ENCODE assay signal across 9 cellular contexts in genomic region chr19:1074512-1075283, GRCh38. TPM values are rescaled to one million over a fixed set of nuclear protein-coding genes. Genes with fewer than 3 reads are reported as not detected.
A peak's percentile ranks its signal among the peaks of the same experiment; 100 is the strongest.
DNase-seq lines count a peak whose midpoint lies in the region; ATAC-seq and TF ChIP-seq lines count a peak whose summit lies in the region.
"Had no signal": no experiment of that assay in that cellular context is flagged by ENCODE, and none has a peak within 500 bp of the region (broad histone marks: within the 10 kb centered on the region; RNA-seq: fewer than 3 reads in every experiment).

No MANE protein-coding gene starts in this region.

- H3K27ac ChIP-seq in lower lobe of right lung = peak overlapping the region; percentile 69
- H3K27ac ChIP-seq: uterus had no signal

- intact Hi-C loops in lower lobe of right lung (cut with DNase I) = no loop called here

- H3K4me3 Mint-ChIP-seq in T-cell = peak overlapping the region; percentile 73 to 88 (median 77)
- H3K4me3 Mint-ChIP-seq in stimulated activated memory B cell treated with anti-CD40 and anti-IgM and Interleukin-4, amounts not matched to agents 10 μg/mL and 1 μg/mL and 100 μg/mL, for 72 hours = peak overlapping the region; percentile 51
- H3K4me3 Mint-ChIP-seq in endothelial cell (ENCODE audit: unreplicated experiment) = no peak overlapping the region

- H3K4me1 Mint-ChIP-seq in T-cell = peaks cover 46 to 60% (median 53%) of the 10 kb centered on the region in 3 donors
- peaks cover 57% of the 10 kb centered on the region for H3K4me1 Mint-ChIP-seq in stimulated activated memory B cell treated with anti-CD40 and anti-IgM and Interleukin-4, amounts not matched to agents 10 μg/mL and 1 μg/mL and 100 μg/mL, for 72 hours
- peaks cover 3% of the 10 kb centered on the region for H3K4me1 Mint-ChIP-seq in endothelial cell (ENCODE audit: unreplicated experiment)

- DNase-seq in ACHN (peak; percentile 66), NCI-H1436 (lab: John Stamatoyannopoulos, UW) (peak; percentile 93), T-cell (peak; percentile 88 to 99 (median 95)), lower lobe of right lung (peak; percentile 97), endothelial cell (ENCODE audit: low spot score) (no peak)
- peak; percentile 81 for DNase-seq in activated naive CD4-positive, alpha-beta T cell treated with anti-CD3 and anti-CD28 coated beads, Interleukin-2, amount 50 U/mL, for 16 hours

- H3K4me1 ChIP-seq in lower lobe of right lung = peaks cover 54% of the 10 kb centered on the region

- ATAC-seq in GM19328 (IDR thresholded peaks at IDR 0.05; ENCODE audit: unreplicated experiment) (peak; percentile 50), T-cell (replicated peaks in 1 of 4) (peak; percentile 48 to 60 (median 55)), lower lobe of right lung (peak; percentile 79 to 83)
- ATAC-seq in stimulated activated memory B cell treated with anti-CD40 and anti-IgM and Interleukin-4, amounts not matched to agents 10 μg/mL and 1 μg/mL and 100 μg/mL, for 72 hours = peak; percentile 73

- CTCF ChIA-PET in T-cell (lab: Charles Lee) = interaction anchor here (0.5 to 2.2 kb wide), 4 partner anchors 10 to 283 kb away, joined by 3 to 11 read pairs (median 5); no protein-coding TSS in a partner anchor

- H3K4me3 ChIP-seq in lower lobe of right lung = peak overlapping the region; percentile 44
- H3K4me3 ChIP-seq: uterus had no signal

- no peaks in the 10 kb centered on the region for H3K9me3 ChIP-seq in lower lobe of right lung
- H3K9me3 ChIP-seq: uterus had no signal

- POLR2A ChIA-PET in T-cell (lab: Charles Lee) = interaction anchor here (0.5 to 2.3 kb wide), 11 partner anchors 8 to 794 kb away, joined by 3 to 24 read pairs (median 5); partner anchors contain the start of genes ARHGAP45 (in 1 of the 2), CIRBP (in 1 of the 2) and RNU6-2 (in 1 of the 2)

- H3K9me3 Mint-ChIP-seq in T-cell (no peaks in the 10 kb centered on the region), endothelial cell (ENCODE audit: unreplicated experiment) (no peaks in the 10 kb centered on the region)
- H3K9me3 Mint-ChIP-seq in stimulated activated memory B cell treated with anti-CD40 and anti-IgM and Interleukin-4, amounts not matched to agents 10 μg/mL and 1 μg/mL and 100 μg/mL, for 72 hours = no peaks in the 10 kb centered on the region

- H3K36me3 Mint-ChIP-seq in T-cell = peaks cover 30% of the 10 kb centered on the region
- H3K36me3 Mint-ChIP-seq in stimulated activated memory B cell treated with anti-CD40 and anti-IgM and Interleukin-4, amounts not matched to agents 10 μg/mL and 1 μg/mL and 100 μg/mL, for 72 hours = peaks cover 43% of the 10 kb centered on the region
- H3K36me3 Mint-ChIP-seq in endothelial cell (ENCODE audit: low read depth, unreplicated experiment) = peaks cover 5% of the 10 kb centered on the region

- peak overlapping the region; percentile 96 to 99 for H3K27ac Mint-ChIP-seq in T-cell
- peak overlapping the region; percentile 91 for H3K27ac Mint-ChIP-seq in stimulated activated memory B cell treated with anti-CD40 and anti-IgM and Interleukin-4, amounts not matched to agents 10 μg/mL and 1 μg/mL and 100 μg/mL, for 72 hours
- no peak overlapping the region for H3K27ac Mint-ChIP-seq in endothelial cell (ENCODE audit: unreplicated experiment)

- H3K27me3 Mint-ChIP-seq in T-cell (no peaks in the 10 kb centered on the region), endothelial cell (ENCODE audit: unreplicated experiment) (peaks cover 16% of the 10 kb centered on the region)
- no peaks in the 10 kb centered on the region for H3K27me3 Mint-ChIP-seq in stimulated activated memory B cell treated with anti-CD40 and anti-IgM and Interleukin-4, amounts not matched to agents 10 μg/mL and 1 μg/mL and 100 μg/mL, for 72 hours

- H3K36me3 ChIP-seq in lower lobe of right lung = peaks cover 36% of the 10 kb centered on the region
- H3K36me3 ChIP-seq: uterus had no signal

- in situ Hi-C loops in ACHN (cut with HindIII; ENCODE audit: low pct_ligation_motif_present, low pct_unique_long_range_greater_than_20kb, low sequenced_read_pairs) = no loop called here

- TF ChIP-seq CTCF in lower lobe of right lung (IDR thresholded peaks at IDR 0.05) = no peak
- no peak for TF ChIP-seq CTCF in endothelial cell (IDR thresholded peaks at IDR 0.05; ENCODE audit: unreplicated experiment)

- peaks cover 8% of the 10 kb centered on the region for H3K27me3 ChIP-seq in lower lobe of right lung (ENCODE audit: low read depth)

RNA-seq across cellular contexts. Expression of gene ARHGAP45, which starts 7.7 kb away (rescaled TPM):
- total RNA-seq in T-cell (1,000 to 10,000 TPM in 3 of 5 donors, 100 to 1,000 TPM in 2; 729 to 1,130 (median 1,073) TPM), lower lobe of right lung (83.5 TPM), endothelial cell (ENCODE audit: unreplicated experiment) (2.4 TPM)

RNA-seq across cellular contexts. Expression of gene POLR2E, which starts 20.5 kb away (rescaled TPM):
- 100 to 1,000 TPM in 3 of 5 donors, 10 to 100 TPM in 2; 75.7 to 119 (median 101) TPM for total RNA-seq in T-cell
- 158 TPM for total RNA-seq in lower lobe of right lung
- 166 TPM for total RNA-seq in endothelial cell (ENCODE audit: unreplicated experiment)

RNA-seq across cellular contexts. Expression of gene GPX4, which starts 29.1 kb away (rescaled TPM):
- total RNA-seq in T-cell = 100 to 1,000 TPM; 139 to 221 (median 196) TPM
- 378 TPM for total RNA-seq in lower lobe of right lung
- 330 TPM for total RNA-seq in endothelial cell (ENCODE audit: unreplicated experiment)

RNA-seq across cellular contexts. Expression of gene ABCA7, which starts 34.8 kb away (rescaled TPM):
- total RNA-seq in T-cell = 100 to 1,000 TPM; 166 to 217 (median 178) TPM
- 53.3 TPM for total RNA-seq in lower lobe of right lung
- total RNA-seq in endothelial cell (ENCODE audit: unreplicated experiment) = 16.3 TPM

RNA-seq across cellular contexts. Expression of gene CNN2, which starts 48.3 kb away (rescaled TPM):
- total RNA-seq in T-cell (100 to 1,000 TPM; 239 to 385 (median 314) TPM), lower lobe of right lung (158 TPM), endothelial cell (ENCODE audit: unreplicated experiment) (456 TPM)

Comparison
In these comparisons a context has a peak if more than half of its experiments do, and no peak if none do; other contexts are left out.
1. RNA of gene ARHGAP45, which starts 7.7 kb away (total RNA-seq): 729 to 1,130 TPM in T-cell and 83.5 TPM in lower lobe of right lung (single experiment); 2.4 TPM in endothelial cell (single experiment); every median in the first group is over 10 times any median in the second.
2. Peak in every context shown above with its lines, with median percentiles within 50 percentile points of each other: ATAC-seq.